ENCODE assay signal across 19 cellular contexts in the genomic region with DNA sequence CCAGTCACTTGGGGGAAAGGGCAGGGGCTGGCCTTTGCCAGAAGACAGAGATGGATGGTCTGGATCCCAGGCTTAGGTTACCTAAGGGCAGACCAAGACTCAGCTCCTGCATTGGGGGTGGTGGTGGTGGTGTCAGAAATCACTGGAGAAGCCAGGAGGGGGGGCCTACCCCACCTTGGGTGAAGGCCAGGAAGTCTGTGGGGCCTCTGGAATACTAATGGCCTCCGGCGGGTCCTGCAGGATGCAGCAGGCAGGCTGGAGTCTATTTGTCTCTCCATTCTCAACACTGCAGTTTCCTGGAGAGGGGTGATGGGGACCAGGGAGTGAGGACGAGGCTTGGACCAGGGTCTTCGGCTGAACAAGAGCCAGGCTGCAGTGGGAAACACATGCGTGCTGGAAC.
"Had no signal": no experiment of that assay in that cellular context is flagged by ENCODE, and none has a peak within 500 bp of the region (broad histone marks: within the 10 kb centered on the region; RNA-seq: fewer than 3 reads in every experiment).

No MANE protein-coding gene starts in this region.

- H3K27ac ChIP-seq: colonic mucosa, epithelial cell of prostate, left ventricle myocardium inferior, right lobe of liver, thyroid gland, upper lobe of right lung, VCaP had no signal

- H3K9me3 ChIP-seq: colonic mucosa, left ventricle myocardium inferior, right lobe of liver, thyroid gland, upper lobe of right lung had no signal

- H3K36me3 ChIP-seq: colonic mucosa, left ventricle myocardium inferior, right lobe of liver, thyroid gland, upper lobe of right lung had no signal

- ATAC-seq: naive thymus-derived CD4-positive, alpha-beta T cell; right lobe of liver; stimulated activated effector memory CD8-positive, alpha-beta T cell treated with anti-CD3 and anti-CD28 coated beads, Interleukin-12 subunit alpha, Interleukin-12 subunit beta, amount 100 ng/mL, for 72 hours; stimulated activated naive CD8-positive, alpha-beta T cell treated with anti-CD3 and anti-CD28 coated beads, Interleukin-15, amount 100 ng/mL, for 72 hours; upper lobe of right lung had no signal

- DNase-seq: activated CD4-positive, alpha-beta T cell treated with anti-CD3 and anti-CD28 coated beads for 4 hours; activated CD4-positive, alpha-beta T cell treated with anti-CD3 and anti-CD28 coated beads, Interleukin-2, amount 50 U/mL, for 4 hours; activated effector memory CD4-positive, alpha-beta T cell treated with Interleukin-2 at 50 U/mL for 16 hours; activated naive CD4-positive, alpha-beta T cell treated with Interleukin-2 at 50 U/mL for 16 hours; colonic mucosa; effector CD8-positive, alpha-beta T cell; glutamatergic neuron; left ventricle myocardium inferior; naive thymus-derived CD4-positive, alpha-beta T cell; occipital lobe; right lobe of liver; stimulated activated CD4-positive, alpha-beta T cell treated with anti-CD3 and anti-CD28 coated beads, Interleukin-12 subunit alpha, Interleukin-12 subunit beta, amount 100 ng/mL, for 4 hours; stimulated activated CD4-positive, alpha-beta T cell treated with anti-CD3 and anti-CD28 coated beads, Interleukin-4, amount 100 ng/mL, for 1 hour; stimulated activated naive CD8-positive, alpha-beta T cell treated with anti-CD3 and anti-CD28 coated beads, Interleukin-15, amount 100 ng/mL, for 72 hours; thyroid gland; upper lobe of right lung had no signal

- H3K4me1 ChIP-seq: colonic mucosa, left ventricle myocardium inferior, right lobe of liver, thyroid gland, upper lobe of right lung had no signal

- H3K4me3 ChIP-seq: colonic mucosa, left ventricle myocardium inferior, right lobe of liver, thyroid gland, upper lobe of right lung had no signal

- H3K27me3 ChIP-seq: colonic mucosa, right lobe of liver, thyroid gland had no signal
